Comparison of ENCODE assay signal across 1 cellular context in the genomic region with DNA sequence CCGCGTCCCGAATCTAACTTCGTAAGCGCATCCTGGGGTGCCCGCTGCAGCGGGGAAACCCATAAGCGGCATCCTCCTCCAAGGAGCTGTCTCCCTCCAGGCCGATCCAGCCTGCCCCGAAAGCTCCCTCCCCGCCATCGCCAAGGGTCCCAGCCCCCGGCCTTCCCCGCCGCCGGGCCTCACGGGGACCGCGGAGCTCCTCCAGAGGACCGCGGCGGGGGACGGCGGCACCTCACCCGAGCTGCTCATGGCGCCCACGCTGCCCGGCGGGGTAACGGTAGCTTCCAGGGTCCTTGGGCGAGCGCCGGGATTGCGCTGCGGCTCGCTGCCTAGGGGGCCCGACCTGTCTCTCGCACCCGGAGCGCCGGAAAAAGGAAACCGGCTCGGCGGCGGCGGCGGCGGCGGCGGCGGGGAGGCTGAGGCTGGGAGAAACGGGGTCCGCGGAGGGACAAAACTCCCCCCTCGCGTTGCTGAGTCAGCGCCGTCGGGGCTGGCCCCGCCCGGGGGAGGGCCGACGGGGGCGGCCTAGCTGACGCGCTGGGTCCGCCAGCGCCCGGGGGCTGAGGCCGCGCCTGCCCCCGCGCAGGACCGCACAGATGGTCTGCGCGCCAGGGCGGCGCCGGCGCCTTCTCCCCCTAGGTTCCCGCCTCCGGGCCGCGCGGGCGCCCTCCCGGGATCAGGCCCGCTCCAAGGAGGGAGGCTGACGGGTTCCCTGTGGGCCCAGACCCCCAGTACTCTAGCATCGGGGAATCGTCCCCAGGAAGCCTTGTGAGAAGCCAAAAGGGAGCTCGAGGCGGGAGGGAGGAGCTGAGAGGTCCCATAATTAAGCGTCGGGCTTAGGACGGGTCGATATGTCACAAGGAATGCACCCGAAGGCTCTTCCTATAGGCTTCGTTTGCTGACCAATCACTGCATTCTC.
A peak's percentile ranks its signal among the peaks of the same experiment; 100 is the strongest.
TF ChIP-seq lines count a peak whose summit lies in the region.

A gene with protein sequence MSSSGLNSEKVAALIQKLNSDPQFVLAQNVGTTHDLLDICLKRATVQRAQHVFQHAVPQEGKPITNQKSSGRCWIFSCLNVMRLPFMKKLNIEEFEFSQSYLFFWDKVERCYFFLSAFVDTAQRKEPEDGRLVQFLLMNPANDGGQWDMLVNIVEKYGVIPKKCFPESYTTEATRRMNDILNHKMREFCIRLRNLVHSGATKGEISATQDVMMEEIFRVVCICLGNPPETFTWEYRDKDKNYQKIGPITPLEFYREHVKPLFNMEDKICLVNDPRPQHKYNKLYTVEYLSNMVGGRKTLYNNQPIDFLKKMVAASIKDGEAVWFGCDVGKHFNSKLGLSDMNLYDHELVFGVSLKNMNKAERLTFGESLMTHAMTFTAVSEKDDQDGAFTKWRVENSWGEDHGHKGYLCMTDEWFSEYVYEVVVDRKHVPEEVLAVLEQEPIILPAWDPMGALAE (minus strand): TSS at position 374 of the 919 bp plus-strand sequence. CDS start 125 bp downstream, at position 249.

TF ChIP-seq in K562, 482 proteins besides CTCF, POLR2A, EP300 and RAD21 (continued from another document and continues in another):
- TF ChIP-seq NONO (IDR thresholded peaks at IDR 0.05; ENCODE audit: low read depth in 2 of 2, low read length in 1 of 2) (peak; percentile 14 to 81; a peak in 3 of 4 replicates), ESRRB (CRISPR knock-in tag; IDR thresholded peaks at IDR 0.05; ENCODE audit: borderline replicate concordance) (no peak), ZKSCAN3 (CRISPR knock-in tag; IDR thresholded peaks at IDR 0.05) (no peak), SRSF9 (IDR thresholded peaks at IDR 0.05; ENCODE audit: borderline replicate concordance, low read depth, low read length) (no peak), PML (IDR thresholded peaks at IDR 0.05; ENCODE audit: low read length) (no peak), HDAC2 (IDR thresholded peaks at IDR 0.05) (no peak), ZNF551 (CRISPR knock-in tag; IDR thresholded peaks at IDR 0.05) (no peak), TOE1 (IDR thresholded peaks at IDR 0.05; ENCODE audit: borderline replicate concordance) (peak; percentile 71; the same call in 1 of the 2 replicates), TOE1 (CRISPR knock-in tag; IDR thresholded peaks at IDR 0.05; ENCODE audit: borderline replicate concordance, low read depth) (no peak), RBM39 (optimal IDR thresholded peaks at IDR 0.05; ENCODE audit: low read depth, low read length) (no peak), RBM22 (IDR thresholded peaks at IDR 0.05; ENCODE audit: low read depth, low read length, poor library complexity, severe bottlenecking) (no peak), ZFX (CRISPR knock-in tag; IDR thresholded peaks at IDR 0.05) (peak; percentile 69), MEF2A (IDR thresholded peaks at IDR 0.05; ENCODE audit: control insufficient read depth, low read depth, low read length) (no peak), SUPT5H (IDR thresholded peaks at IDR 0.05) (peak; percentile 53; the same call in 1 of the 2 replicates), SMAD1 (IDR thresholded peaks at IDR 0.05; ENCODE audit: low read depth, low read length, partially characterized antibody) (no peak), KDM4B (IDR thresholded peaks at IDR 0.05; ENCODE audit: borderline replicate concordance in 2 of 2, low read depth in 1 of 2) (no peak), KLF16 (IDR thresholded peaks at IDR 0.05) (peak; percentile 56; the same call in 1 of the 2 replicates), NR2C1 (IDR thresholded peaks at IDR 0.05) (no peak), NR2C1 (tag; IDR thresholded peaks at IDR 0.05) (no peak), ATF1 (CRISPR knock-in tag; IDR thresholded peaks at IDR 0.05) (no peak), ATF1 (tag; IDR thresholded peaks at IDR 0.05) (peak; percentile 70), BDP1 (IDR thresholded peaks at IDR 0.05; ENCODE audit: insufficient read depth, insufficient read length) (no peak), ZNF717 (CRISPR knock-in tag; IDR thresholded peaks at IDR 0.05) (no peak), FOXA1 (IDR thresholded peaks at IDR 0.05; ENCODE audit: borderline replicate concordance) (no peak), CBX1 (IDR thresholded peaks at IDR 0.05; ENCODE audit: low read depth) (peak; percentile 47; the same call in 1 of the 2 replicates), ETS2 (tag; IDR thresholded peaks at IDR 0.05; ENCODE audit: borderline replicate concordance, poor library complexity, severe bottlenecking) (no peak), CBFA2T3 (IDR thresholded peaks at IDR 0.05) (no peak), KHSRP (IDR thresholded peaks at IDR 0.05) (no peak), ZNF133 (CRISPR knock-in tag; IDR thresholded peaks at IDR 0.05) (no peak), CREM (IDR thresholded peaks at IDR 0.05; ENCODE audit: low read depth) (peak; percentile 79), ZEB2 (IDR thresholded peaks at IDR 0.05) (no peak), RBM25 (IDR thresholded peaks at IDR 0.05; ENCODE audit: low read depth, low read length, severe bottlenecking) (peak; percentile 4), CHD1 (IDR thresholded peaks at IDR 0.05; ENCODE audit: low read length) (no peak)
- TF ChIP-seq, protein P1, sequence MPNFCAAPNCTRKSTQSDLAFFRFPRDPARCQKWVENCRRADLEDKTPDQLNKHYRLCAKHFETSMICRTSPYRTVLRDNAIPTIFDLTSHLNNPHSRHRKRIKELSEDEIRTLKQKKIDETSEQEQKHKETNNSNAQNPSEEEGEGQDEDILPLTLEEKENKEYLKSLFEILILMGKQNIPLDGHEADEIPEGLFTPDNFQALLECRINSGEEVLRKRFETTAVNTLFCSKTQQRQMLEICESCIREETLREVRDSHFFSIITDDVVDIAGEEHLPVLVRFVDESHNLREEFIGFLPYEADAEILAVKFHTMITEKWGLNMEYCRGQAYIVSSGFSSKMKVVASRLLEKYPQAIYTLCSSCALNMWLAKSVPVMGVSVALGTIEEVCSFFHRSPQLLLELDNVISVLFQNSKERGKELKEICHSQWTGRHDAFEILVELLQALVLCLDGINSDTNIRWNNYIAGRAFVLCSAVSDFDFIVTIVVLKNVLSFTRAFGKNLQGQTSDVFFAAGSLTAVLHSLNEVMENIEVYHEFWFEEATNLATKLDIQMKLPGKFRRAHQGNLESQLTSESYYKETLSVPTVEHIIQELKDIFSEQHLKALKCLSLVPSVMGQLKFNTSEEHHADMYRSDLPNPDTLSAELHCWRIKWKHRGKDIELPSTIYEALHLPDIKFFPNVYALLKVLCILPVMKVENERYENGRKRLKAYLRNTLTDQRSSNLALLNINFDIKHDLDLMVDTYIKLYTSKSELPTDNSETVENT (CRISPR knock-in tag; IDR thresholded peaks at IDR 0.05), result peak; percentile 70; the same call in 1 of the 2 replicates
- TF ChIP-seq, protein P2, sequence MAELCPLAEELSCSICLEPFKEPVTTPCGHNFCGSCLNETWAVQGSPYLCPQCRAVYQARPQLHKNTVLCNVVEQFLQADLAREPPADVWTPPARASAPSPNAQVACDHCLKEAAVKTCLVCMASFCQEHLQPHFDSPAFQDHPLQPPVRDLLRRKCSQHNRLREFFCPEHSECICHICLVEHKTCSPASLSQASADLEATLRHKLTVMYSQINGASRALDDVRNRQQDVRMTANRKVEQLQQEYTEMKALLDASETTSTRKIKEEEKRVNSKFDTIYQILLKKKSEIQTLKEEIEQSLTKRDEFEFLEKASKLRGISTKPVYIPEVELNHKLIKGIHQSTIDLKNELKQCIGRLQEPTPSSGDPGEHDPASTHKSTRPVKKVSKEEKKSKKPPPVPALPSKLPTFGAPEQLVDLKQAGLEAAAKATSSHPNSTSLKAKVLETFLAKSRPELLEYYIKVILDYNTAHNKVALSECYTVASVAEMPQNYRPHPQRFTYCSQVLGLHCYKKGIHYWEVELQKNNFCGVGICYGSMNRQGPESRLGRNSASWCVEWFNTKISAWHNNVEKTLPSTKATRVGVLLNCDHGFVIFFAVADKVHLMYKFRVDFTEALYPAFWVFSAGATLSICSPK (IDR thresholded peaks at IDR 0.05; ENCODE audit: borderline replicate concordance), result no peak
- TF ChIP-seq, protein P3, sequence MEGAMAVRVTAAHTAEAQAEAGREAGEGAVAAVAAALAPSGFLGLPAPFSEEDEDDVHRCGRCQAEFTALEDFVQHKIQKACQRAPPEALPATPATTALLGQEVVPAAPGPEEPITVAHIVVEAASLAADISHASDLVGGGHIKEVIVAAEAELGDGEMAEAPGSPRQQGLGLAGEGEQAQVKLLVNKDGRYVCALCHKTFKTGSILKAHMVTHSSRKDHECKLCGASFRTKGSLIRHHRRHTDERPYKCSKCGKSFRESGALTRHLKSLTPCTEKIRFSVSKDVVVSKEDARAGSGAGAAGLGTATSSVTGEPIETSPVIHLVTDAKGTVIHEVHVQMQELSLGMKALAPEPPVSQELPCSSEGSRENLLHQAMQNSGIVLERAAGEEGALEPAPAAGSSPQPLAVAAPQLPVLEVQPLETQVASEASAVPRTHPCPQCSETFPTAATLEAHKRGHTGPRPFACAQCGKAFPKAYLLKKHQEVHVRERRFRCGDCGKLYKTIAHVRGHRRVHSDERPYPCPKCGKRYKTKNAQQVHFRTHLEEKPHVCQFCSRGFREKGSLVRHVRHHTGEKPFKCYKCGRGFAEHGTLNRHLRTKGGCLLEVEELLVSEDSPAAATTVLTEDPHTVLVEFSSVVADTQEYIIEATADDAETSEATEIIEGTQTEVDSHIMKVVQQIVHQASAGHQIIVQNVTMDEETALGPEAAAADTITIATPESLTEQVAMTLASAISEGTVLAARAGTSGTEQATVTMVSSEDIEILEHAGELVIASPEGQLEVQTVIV (CRISPR knock-in tag; IDR thresholded peaks at IDR 0.05; ENCODE audit: borderline replicate concordance), result no peak
- TF ChIP-seq, protein P4, sequence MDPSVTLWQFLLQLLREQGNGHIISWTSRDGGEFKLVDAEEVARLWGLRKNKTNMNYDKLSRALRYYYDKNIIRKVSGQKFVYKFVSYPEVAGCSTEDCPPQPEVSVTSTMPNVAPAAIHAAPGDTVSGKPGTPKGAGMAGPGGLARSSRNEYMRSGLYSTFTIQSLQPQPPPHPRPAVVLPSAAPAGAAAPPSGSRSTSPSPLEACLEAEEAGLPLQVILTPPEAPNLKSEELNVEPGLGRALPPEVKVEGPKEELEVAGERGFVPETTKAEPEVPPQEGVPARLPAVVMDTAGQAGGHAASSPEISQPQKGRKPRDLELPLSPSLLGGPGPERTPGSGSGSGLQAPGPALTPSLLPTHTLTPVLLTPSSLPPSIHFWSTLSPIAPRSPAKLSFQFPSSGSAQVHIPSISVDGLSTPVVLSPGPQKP (CRISPR knock-in tag; IDR thresholded peaks at IDR 0.05), result no peak
- TF ChIP-seq, protein P5, sequence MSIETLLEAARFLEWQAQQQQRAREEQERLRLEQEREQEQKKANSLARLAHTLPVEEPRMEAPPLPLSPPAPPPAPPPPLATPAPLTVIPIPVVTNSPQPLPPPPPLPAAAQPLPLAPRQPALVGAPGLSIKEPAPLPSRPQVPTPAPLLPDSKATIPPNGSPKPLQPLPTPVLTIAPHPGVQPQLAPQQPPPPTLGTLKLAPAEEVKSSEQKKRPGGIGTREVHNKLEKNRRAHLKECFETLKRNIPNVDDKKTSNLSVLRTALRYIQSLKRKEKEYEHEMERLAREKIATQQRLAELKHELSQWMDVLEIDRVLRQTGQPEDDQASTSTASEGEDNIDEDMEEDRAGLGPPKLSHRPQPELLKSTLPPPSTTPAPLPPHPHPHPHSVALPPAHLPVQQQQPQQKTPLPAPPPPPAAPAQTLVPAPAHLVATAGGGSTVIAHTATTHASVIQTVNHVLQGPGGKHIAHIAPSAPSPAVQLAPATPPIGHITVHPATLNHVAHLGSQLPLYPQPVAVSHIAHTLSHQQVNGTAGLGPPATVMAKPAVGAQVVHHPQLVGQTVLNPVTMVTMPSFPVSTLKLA (conservative IDR thresholded peaks at IDR 0.05), result peak in 1 of 2 experiments; percentile 52; a peak in 3 of 4 replicates
- TF ChIP-seq, protein P6, sequence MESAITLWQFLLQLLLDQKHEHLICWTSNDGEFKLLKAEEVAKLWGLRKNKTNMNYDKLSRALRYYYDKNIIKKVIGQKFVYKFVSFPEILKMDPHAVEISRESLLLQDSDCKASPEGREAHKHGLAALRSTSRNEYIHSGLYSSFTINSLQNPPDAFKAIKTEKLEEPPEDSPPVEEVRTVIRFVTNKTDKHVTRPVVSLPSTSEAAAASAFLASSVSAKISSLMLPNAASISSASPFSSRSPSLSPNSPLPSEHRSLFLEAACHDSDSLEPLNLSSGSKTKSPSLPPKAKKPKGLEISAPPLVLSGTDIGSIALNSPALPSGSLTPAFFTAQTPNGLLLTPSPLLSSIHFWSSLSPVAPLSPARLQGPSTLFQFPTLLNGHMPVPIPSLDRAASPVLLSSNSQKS (CRISPR knock-in tag; IDR thresholded peaks at IDR 0.05), result no peak
- TF ChIP-seq, protein P7, sequence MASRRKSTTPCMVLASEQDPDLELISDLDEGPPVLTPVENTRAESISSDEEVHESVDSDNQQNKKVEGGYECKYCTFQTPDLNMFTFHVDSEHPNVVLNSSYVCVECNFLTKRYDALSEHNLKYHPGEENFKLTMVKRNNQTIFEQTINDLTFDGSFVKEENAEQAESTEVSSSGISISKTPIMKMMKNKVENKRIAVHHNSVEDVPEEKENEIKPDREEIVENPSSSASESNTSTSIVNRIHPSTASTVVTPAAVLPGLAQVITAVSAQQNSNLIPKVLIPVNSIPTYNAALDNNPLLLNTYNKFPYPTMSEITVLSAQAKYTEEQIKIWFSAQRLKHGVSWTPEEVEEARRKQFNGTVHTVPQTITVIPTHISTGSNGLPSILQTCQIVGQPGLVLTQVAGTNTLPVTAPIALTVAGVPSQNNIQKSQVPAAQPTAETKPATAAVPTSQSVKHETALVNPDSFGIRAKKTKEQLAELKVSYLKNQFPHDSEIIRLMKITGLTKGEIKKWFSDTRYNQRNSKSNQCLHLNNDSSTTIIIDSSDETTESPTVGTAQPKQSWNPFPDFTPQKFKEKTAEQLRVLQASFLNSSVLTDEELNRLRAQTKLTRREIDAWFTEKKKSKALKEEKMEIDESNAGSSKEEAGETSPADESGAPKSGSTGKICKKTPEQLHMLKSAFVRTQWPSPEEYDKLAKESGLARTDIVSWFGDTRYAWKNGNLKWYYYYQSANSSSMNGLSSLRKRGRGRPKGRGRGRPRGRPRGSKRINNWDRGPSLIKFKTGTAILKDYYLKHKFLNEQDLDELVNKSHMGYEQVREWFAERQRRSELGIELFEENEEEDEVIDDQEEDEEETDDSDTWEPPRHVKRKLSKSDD (conservative IDR thresholded peaks at IDR 0.05; ENCODE audit: low read length), result no peak
- TF ChIP-seq, protein P8, sequence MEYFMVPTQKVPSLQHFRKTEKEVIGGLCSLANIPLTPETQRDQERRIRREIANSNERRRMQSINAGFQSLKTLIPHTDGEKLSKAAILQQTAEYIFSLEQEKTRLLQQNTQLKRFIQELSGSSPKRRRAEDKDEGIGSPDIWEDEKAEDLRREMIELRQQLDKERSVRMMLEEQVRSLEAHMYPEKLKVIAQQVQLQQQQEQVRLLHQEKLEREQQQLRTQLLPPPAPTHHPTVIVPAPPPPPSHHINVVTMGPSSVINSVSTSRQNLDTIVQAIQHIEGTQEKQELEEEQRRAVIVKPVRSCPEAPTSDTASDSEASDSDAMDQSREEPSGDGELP (CRISPR knock-in tag; IDR thresholded peaks at IDR 0.05; ENCODE audit: borderline replicate concordance), result no peak
- TF ChIP-seq, protein P9, sequence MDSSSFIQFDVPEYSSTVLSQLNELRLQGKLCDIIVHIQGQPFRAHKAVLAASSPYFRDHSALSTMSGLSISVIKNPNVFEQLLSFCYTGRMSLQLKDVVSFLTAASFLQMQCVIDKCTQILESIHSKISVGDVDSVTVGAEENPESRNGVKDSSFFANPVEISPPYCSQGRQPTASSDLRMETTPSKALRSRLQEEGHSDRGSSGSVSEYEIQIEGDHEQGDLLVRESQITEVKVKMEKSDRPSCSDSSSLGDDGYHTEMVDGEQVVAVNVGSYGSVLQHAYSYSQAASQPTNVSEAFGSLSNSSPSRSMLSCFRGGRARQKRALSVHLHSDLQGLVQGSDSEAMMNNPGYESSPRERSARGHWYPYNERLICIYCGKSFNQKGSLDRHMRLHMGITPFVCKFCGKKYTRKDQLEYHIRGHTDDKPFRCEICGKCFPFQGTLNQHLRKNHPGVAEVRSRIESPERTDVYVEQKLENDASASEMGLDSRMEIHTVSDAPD (CRISPR knock-in tag; IDR thresholded peaks at IDR 0.05), result no peak
- TF ChIP-seq, protein P10, sequence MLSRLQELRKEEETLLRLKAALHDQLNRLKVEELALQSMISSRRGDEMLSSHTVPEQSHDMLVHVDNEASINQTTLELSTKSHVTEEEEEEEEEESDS (CRISPR knock-in tag; IDR thresholded peaks at IDR 0.05), result no peak
